Comparison of ENCODE assay signal across 9 cellular contexts in genomic region chr20:37335642-37336368, GRCh38. TPM values are rescaled to one million over a fixed set of nuclear protein-coding genes. Genes with fewer than 3 reads are reported as not detected.
A peak's percentile ranks its signal among the peaks of the same experiment; 100 is the strongest.
DNase-seq lines count a peak whose midpoint lies in the region; ATAC-seq and TF ChIP-seq lines count a peak whose summit lies in the region.
"Had no signal": no experiment of that assay in that cellular context is flagged by ENCODE, and none has a peak within 500 bp of the region (broad histone marks: within the 10 kb centered on the region; RNA-seq: fewer than 3 reads in every experiment).

No MANE protein-coding gene starts in this region.

- H3K4me3 Mint-ChIP-seq in T-helper 1 cell treated with Interleukin-12 subunit alpha and Interleukin-12 subunit beta and Interleukin-4 antibody, amounts not matched to agents 30 μg/mL and 1 μg/mL, for 36 hours: peak overlapping the region; percentile 73
- H3K4me3 Mint-ChIP-seq in stimulated activated naive B cell treated with anti-CD40 and anti-IgM and Interleukin-4, amounts not matched to agents 10 μg/mL and 1 μg/mL and 100 μg/mL, for 72 hours: peak overlapping the region; percentile 69 to 78

- peak; percentile 22 to 33 for ATAC-seq in stimulated activated naive B cell treated with anti-CD40 and anti-IgM and Interleukin-4, amounts not matched to agents 10 μg/mL and 1 μg/mL and 100 μg/mL, for 72 hours (replicated peaks)
- ATAC-seq in GM19452 (IDR thresholded peaks at IDR 0.05; ENCODE audit: unreplicated experiment) (no peak), GM21526 (IDR thresholded peaks at IDR 0.05; ENCODE audit: low FRiP score, unreplicated experiment) (no peak)

- no peaks in the 10 kb centered on the region for H3K27me3 Mint-ChIP-seq in T-helper 1 cell treated with Interleukin-12 subunit alpha and Interleukin-12 subunit beta and Interleukin-4 antibody, amounts not matched to agents 30 μg/mL and 1 μg/mL, for 36 hours (ENCODE audit: low read depth)
- H3K27me3 Mint-ChIP-seq in stimulated activated naive B cell treated with anti-CD40 and anti-IgM and Interleukin-4, amounts not matched to agents 10 μg/mL and 1 μg/mL and 100 μg/mL, for 72 hours: no peaks in the 10 kb centered on the region

- H3K36me3 ChIP-seq in Loucy (ENCODE audit: insufficient read depth, low read length) (no peaks in the 10 kb centered on the region), esophagus (ENCODE audit: control insufficient read depth in 2 of 2, insufficient read depth in 2 of 2, low read length in 1 of 2) (no peaks in the 10 kb centered on the region)

- no peaks in the 10 kb centered on the region for H3K36me3 Mint-ChIP-seq in T-helper 1 cell treated with Interleukin-12 subunit alpha and Interleukin-12 subunit beta and Interleukin-4 antibody, amounts not matched to agents 30 μg/mL and 1 μg/mL, for 36 hours (ENCODE audit: low read depth)
- H3K36me3 Mint-ChIP-seq in stimulated activated naive B cell treated with anti-CD40 and anti-IgM and Interleukin-4, amounts not matched to agents 10 μg/mL and 1 μg/mL and 100 μg/mL, for 72 hours: peaks cover 0 to 3% of the 10 kb centered on the region in 2 donors

- H3K9me3 ChIP-seq in Loucy (ENCODE audit: insufficient read depth, low read depth, low read length) (no peaks in the 10 kb centered on the region), esophagus (ENCODE audit: control insufficient read depth in 2 of 2, insufficient read depth in 1 of 2, low read depth in 1 of 2, low read length in 1 of 2) (no peaks in the 10 kb centered on the region)

- no peak overlapping the region for H3K4me3 ChIP-seq in Loucy (ENCODE audit: low read length, poor library complexity, severe bottlenecking)
- no peak overlapping the region for H3K4me3 ChIP-seq in esophagus (ENCODE audit: low read depth in 1 of 2, low read length in 2 of 2)

- no peaks in the 10 kb centered on the region for H3K79me2 ChIP-seq in Loucy (ENCODE audit: insufficient read depth, low read length)

- H3K4me2 ChIP-seq in Loucy (ENCODE audit: low read depth, low read length, poor library complexity, severe bottlenecking): peak overlapping the region; percentile 37

- peak overlapping the region; percentile 14 to 17 for H3K27ac ChIP-seq in esophagus (ENCODE audit: low read depth in 2 of 2, low read length in 1 of 2)
- H3K27ac ChIP-seq: 22Rv1 had no signal

- H2AFZ ChIP-seq in Loucy (ENCODE audit: low read length): peak overlapping the region; percentile 55; the same call in 1 of the 2 replicates

- no peak for DNase-seq in T-helper 1 cell
- DNase-seq in stimulated activated naive B cell treated with anti-CD40 and anti-IgM and Interleukin-4, amounts not matched to agents 10 μg/mL and 1 μg/mL and 100 μg/mL, for 72 hours: peak; percentile 60
- DNase-seq in activated CD4-positive, CD25-positive, alpha-beta regulatory T cell treated with anti-CD3 and anti-CD28 coated beads, Interleukin-2, amount 50 U/mL, for 72 hours: no peak

- no peak overlapping the region for H3K9ac ChIP-seq in Loucy (ENCODE audit: low read depth, low read length, poor library complexity, severe bottlenecking)

- H3K9me2 ChIP-seq in Loucy (replicated peaks; ENCODE audit: low read depth, low read length): no peaks in the 10 kb centered on the region

- H3K4me1 ChIP-seq in Loucy (ENCODE audit: insufficient read depth, low read length, poor library complexity, severe bottlenecking) (peaks cover 12% of the 10 kb centered on the region), esophagus (ENCODE audit: control insufficient read depth in 2 of 2, insufficient read depth in 2 of 2, low read length in 1 of 2) (peaks cover 5 to 12% of the 10 kb centered on the region in 2 donors)

- H3K27me3 ChIP-seq in Loucy (ENCODE audit: insufficient read depth, low read length, poor library complexity, severe bottlenecking) (no peaks in the 10 kb centered on the region), esophagus (ENCODE audit: control insufficient read depth in 1 of 2, insufficient read depth in 2 of 2, low read length in 2 of 2) (no peaks in the 10 kb centered on the region)

- TF ChIP-seq CTCF in Loucy (conservative IDR thresholded peaks at IDR 0.05; ENCODE audit: low read length): no peak

- no peaks in the 10 kb centered on the region for H3F3A ChIP-seq in Loucy (ENCODE audit: low read depth)

- H4K20me1 ChIP-seq in Loucy (ENCODE audit: insufficient read depth, low read length, poor library complexity, severe bottlenecking): no peaks in the 10 kb centered on the region

- H3K27ac Mint-ChIP-seq in T-helper 1 cell treated with Interleukin-12 subunit alpha and Interleukin-12 subunit beta and Interleukin-4 antibody, amounts not matched to agents 30 μg/mL and 1 μg/mL, for 36 hours: peak overlapping the region; percentile 79
- peak overlapping the region; percentile 96 for H3K27ac Mint-ChIP-seq in stimulated activated naive B cell treated with anti-CD40 and anti-IgM and Interleukin-4, amounts not matched to agents 10 μg/mL and 1 μg/mL and 100 μg/mL, for 72 hours

- 48 to 59% methylated on average over 15 of the region's 15 CpGs for WGBS in esophagus, 2 donors

- H3K4me1 Mint-ChIP-seq in T-helper 1 cell treated with Interleukin-12 subunit alpha and Interleukin-12 subunit beta and Interleukin-4 antibody, amounts not matched to agents 30 μg/mL and 1 μg/mL, for 36 hours (ENCODE audit: low read depth): peaks cover 22% of the 10 kb centered on the region
- peaks cover 39 to 58% of the 10 kb centered on the region in 2 donors for H3K4me1 Mint-ChIP-seq in stimulated activated naive B cell treated with anti-CD40 and anti-IgM and Interleukin-4, amounts not matched to agents 10 μg/mL and 1 μg/mL and 100 μg/mL, for 72 hours

- no peaks in the 10 kb centered on the region for H3K9me3 Mint-ChIP-seq in T-helper 1 cell treated with Interleukin-12 subunit alpha and Interleukin-12 subunit beta and Interleukin-4 antibody, amounts not matched to agents 30 μg/mL and 1 μg/mL, for 36 hours
- no peaks in the 10 kb centered on the region for H3K9me3 Mint-ChIP-seq in stimulated activated naive B cell treated with anti-CD40 and anti-IgM and Interleukin-4, amounts not matched to agents 10 μg/mL and 1 μg/mL and 100 μg/mL, for 72 hours

RNA-seq across cellular contexts. Expression of gene SRC, which starts 10.1 kb away (rescaled TPM):
- 10 to 100 TPM; 26.9 to 59.4 TPM for polyA plus RNA-seq in esophagus

RNA-seq across cellular contexts. Expression of gene MANBAL, which starts 46.4 kb away (rescaled TPM):
- 10 to 100 TPM; 27.6 to 58.1 TPM for polyA plus RNA-seq in esophagus

Comparison
In these comparisons a context has a peak if more than half of its experiments do, and no peak if none do; other contexts are left out.
1. ATAC-seq: peak in stimulated activated naive B cell treated with anti-CD40 and anti-IgM and Interleukin-4, amounts not matched to agents 10 μg/mL and 1 μg/mL and 100 μg/mL, for 72 hours (2 of 2); none in GM19452 (single experiment) and GM21526 (single experiment).